In the genomic region with DNA sequence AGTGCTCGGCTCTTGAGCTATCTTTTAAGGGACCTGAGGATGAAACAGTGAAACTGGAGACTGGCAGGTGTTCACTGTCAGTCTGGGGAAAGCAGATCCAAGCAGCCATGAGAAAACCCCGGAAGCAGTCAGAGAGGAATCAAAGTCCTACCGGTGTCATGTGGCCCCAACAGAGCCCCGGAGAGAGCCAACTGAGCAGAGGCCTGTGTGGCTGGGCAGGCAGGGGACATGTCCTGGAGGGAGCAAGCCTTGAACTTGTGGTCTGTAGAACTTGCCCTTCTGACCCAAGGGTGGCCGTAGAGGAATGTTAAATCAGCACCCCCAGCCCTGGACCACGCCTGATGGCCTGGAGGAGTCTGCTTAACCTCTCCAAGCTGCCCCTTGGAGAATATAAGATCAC, we compare ENCODE assay signal across 25 cellular contexts.
"Had no signal": no experiment of that assay in that cellular context is flagged by ENCODE, and none has a peak within 500 bp of the region (broad histone marks: within the 10 kb centered on the region; RNA-seq: fewer than 3 reads in every experiment).

No MANE protein-coding gene starts in this region.

- FAIRE-seq: TTC549 had no signal

- H3K4me3 ChIP-seq: MG63, SJSA1 had no signal

- ATAC-seq: activated CD8-positive, alpha-beta T cell treated with anti-CD3 and anti-CD28 coated beads for 36 hours; activated T-cell treated with anti-CD3 and anti-CD28 coated beads, Interleukin-2, amount 50 U/mL, for 4 hours; Panc1 had no signal

- H3K36me3 ChIP-seq: brain microvascular endothelial cell, MG63, SJSA1 had no signal

- H3K27me3 ChIP-seq: brain microvascular endothelial cell, SJSA1 had no signal

- H3K9me3 ChIP-seq: MG63, SJSA1, SK-N-SH had no signal

- H3K4me2 ChIP-seq: SK-N-SH had no signal

- H3K4me1 ChIP-seq: SJSA1 had no signal

- H3K9ac ChIP-seq: SK-N-SH had no signal

- DNase-seq: activated CD4-positive, alpha-beta T cell treated with anti-CD3 and anti-CD28 coated beads, Interleukin-2, amount 10 ng/mL, durations not matched to agents 24 days and 14 days; activated CD4-positive, alpha-beta T cell treated with anti-CD3 and anti-CD28 coated beads, Interleukin-2, amount 50 U/mL, for 4 hours; activated CD8-positive, alpha-beta T cell treated with anti-CD3 and anti-CD28 coated beads for 36 hours; activated naive CD4-positive, alpha-beta T cell; activated naive CD4-positive, alpha-beta T cell treated with anti-CD3 and anti-CD28 coated beads, Interleukin-2, amount 50 U/mL, for 16 hours; activated naive CD8-positive, alpha-beta T cell treated with anti-CD3 and anti-CD28 coated beads for 36 hours; activated T-cell treated with anti-CD3 and anti-CD28 coated beads for 4 hours; activated T-cell treated with anti-CD3 and anti-CD28 coated beads, Interleukin-2, amount 50 U/mL, for 4 hours; amniotic stem cell; aorta; brain microvascular endothelial cell; central memory CD4-positive, alpha-beta T cell; Kasumi-1; MG63; NCI-H1048; NCI-H1436 treated with DMSO at 0.1 percent for 48 hours; NCI-H1694 treated with DMSO at 0.1 percent for 48 hours; NCI-H2029; NCI-H345; NCI-H524 treated with DMSO at 0.1 percent for 48 hours; SHP77 treated with DMSO at 0.1 percent for 48 hours; SK-N-SH had no signal

- H3K27ac ChIP-seq: brain microvascular endothelial cell, SJSA1 had no signal
